ENCODE assay signal across 26 cellular contexts in the genomic region with DNA sequence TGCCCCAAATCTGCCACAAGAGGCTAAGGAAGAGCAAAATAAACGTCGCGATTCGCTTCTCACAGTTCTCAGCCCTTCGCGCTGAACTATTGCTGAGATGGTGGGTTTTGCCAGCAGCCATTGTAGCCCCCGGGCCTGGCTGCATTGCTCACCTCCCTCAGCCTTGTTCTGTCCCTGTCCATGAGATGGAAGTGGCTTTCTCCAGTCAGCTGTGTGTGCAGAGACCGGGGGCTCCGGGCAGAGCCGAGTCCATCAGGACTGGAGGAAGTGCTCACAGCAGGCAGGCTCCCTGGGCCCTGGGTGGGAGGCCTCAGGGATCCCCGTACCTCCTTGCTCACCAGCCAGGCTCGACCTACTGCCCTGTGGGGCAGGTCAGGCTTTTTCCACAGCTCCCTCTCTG.
"Had no signal": no experiment of that assay in that cellular context is flagged by ENCODE, and none has a peak within 500 bp of the region (broad histone marks: within the 10 kb centered on the region; RNA-seq: fewer than 3 reads in every experiment).

No MANE protein-coding gene starts in this region.

- H3K27me3 ChIP-seq: ascending aorta, brain microvascular endothelial cell, esophagus muscularis mucosa, foreskin keratinocyte, heart right ventricle, left lung, neutrophil, ovary, suprapubic skin, tibial artery had no signal

- H3K4me1 ChIP-seq: ascending aorta, esophagus muscularis mucosa, foreskin keratinocyte, left lung, lower lobe of right lung, psoas muscle, suprapubic skin, tibial artery had no signal

- DNase-seq: activated CD4-positive, alpha-beta T cell treated with anti-CD3 and anti-CD28 coated beads for 4 hours; activated CD4-positive, alpha-beta T cell treated with anti-CD3 and anti-CD28 coated beads, Interleukin-2, amount 50 U/mL, for 4 hours; activated CD8-positive, alpha-beta memory T cell treated with anti-CD3 and anti-CD28 coated beads for 24 hours; activated gamma-delta T cell; activated naive CD4-positive, alpha-beta T cell treated with anti-CD3 and anti-CD28 coated beads, Interleukin-2, amount 10 ng/mL, durations not matched to agents 7 days and 5 days; activated naive CD8-positive, alpha-beta T cell treated with anti-CD3 and anti-CD28 coated beads, Interleukin-2, amount 10 ng/mL, durations not matched to agents 7 days and 5 days; brain microvascular endothelial cell; caudate nucleus; cortex of kidney; foreskin keratinocyte; kidney glomerular epithelial cell; lower lobe of right lung; mesenchymal stem cell; ovary; psoas muscle; stimulated activated CD4-positive, alpha-beta T cell treated with anti-CD3 and anti-CD28 coated beads, Interleukin-15, amount 100 ng/mL, for 24 hours; stimulated activated CD4-positive, alpha-beta T cell treated with anti-CD3 and anti-CD28 coated beads, Interleukin-2, amount 100 ng/mL, for 24 hours; stimulated activated naive CD4-positive, alpha-beta T cell; tibial artery had no signal

- ATAC-seq: foreskin keratinocyte; left lung; lower lobe of right lung; natural killer cell treated with Interleukin-12 subunit alpha and Interleukin-12 subunit beta and Interleukin-15 and Interleukin-18, amount 100 ng/mL, for 72 hours had no signal

- H3K9me3 ChIP-seq: ascending aorta, esophagus muscularis mucosa, heart right ventricle, left lung, lower lobe of right lung, neutrophil, ovary, psoas muscle, suprapubic skin, tibial artery had no signal

- H3K27ac Mint-ChIP-seq: activated naive CD4-positive, alpha-beta T cell treated with anti-CD3 and anti-CD28 coated beads, Interleukin-2, amount 10 ng/mL, durations not matched to agents 7 days and 5 days; activated naive CD8-positive, alpha-beta T cell treated with anti-CD3 and anti-CD28 coated beads, Interleukin-2, amount 10 ng/mL, durations not matched to agents 7 days and 5 days; natural killer cell treated with Interleukin-12 subunit alpha and Interleukin-12 subunit beta and Interleukin-15 and Interleukin-18, amount 100 ng/mL, for 72 hours had no signal

- H3K27me3 Mint-ChIP-seq: activated naive CD4-positive, alpha-beta T cell treated with anti-CD3 and anti-CD28 coated beads, Interleukin-2, amount 10 ng/mL, durations not matched to agents 7 days and 5 days; activated naive CD8-positive, alpha-beta T cell treated with anti-CD3 and anti-CD28 coated beads, Interleukin-2, amount 10 ng/mL, durations not matched to agents 7 days and 5 days; natural killer cell treated with Interleukin-12 subunit alpha and Interleukin-12 subunit beta and Interleukin-15 and Interleukin-18, amount 100 ng/mL, for 72 hours had no signal

- H3K4me3 Mint-ChIP-seq: activated naive CD4-positive, alpha-beta T cell treated with anti-CD3 and anti-CD28 coated beads, Interleukin-2, amount 10 ng/mL, durations not matched to agents 7 days and 5 days; activated naive CD8-positive, alpha-beta T cell treated with anti-CD3 and anti-CD28 coated beads, Interleukin-2, amount 10 ng/mL, durations not matched to agents 7 days and 5 days; natural killer cell treated with Interleukin-12 subunit alpha and Interleukin-12 subunit beta and Interleukin-15 and Interleukin-18, amount 100 ng/mL, for 72 hours had no signal

- H3K27ac ChIP-seq: ascending aorta, brain microvascular endothelial cell, esophagus muscularis mucosa, foreskin keratinocyte, heart right ventricle, left lung, lower lobe of right lung, neutrophil, ovary, psoas muscle, suprapubic skin, tibial artery had no signal

- H3K36me3 ChIP-seq: brain microvascular endothelial cell, neutrophil, ovary had no signal

- H3K4me3 ChIP-seq: ascending aorta, esophagus muscularis mucosa, heart right ventricle, left lung, lower lobe of right lung, ovary, psoas muscle, suprapubic skin, tibial artery had no signal

- H3K36me3 Mint-ChIP-seq: activated naive CD4-positive, alpha-beta T cell treated with anti-CD3 and anti-CD28 coated beads, Interleukin-2, amount 10 ng/mL, durations not matched to agents 7 days and 5 days; activated naive CD8-positive, alpha-beta T cell treated with anti-CD3 and anti-CD28 coated beads, Interleukin-2, amount 10 ng/mL, durations not matched to agents 7 days and 5 days; natural killer cell treated with Interleukin-12 subunit alpha and Interleukin-12 subunit beta and Interleukin-15 and Interleukin-18, amount 100 ng/mL, for 72 hours had no signal

- H3K9me3 Mint-ChIP-seq: activated naive CD4-positive, alpha-beta T cell treated with anti-CD3 and anti-CD28 coated beads, Interleukin-2, amount 10 ng/mL, durations not matched to agents 7 days and 5 days; activated naive CD8-positive, alpha-beta T cell treated with anti-CD3 and anti-CD28 coated beads, Interleukin-2, amount 10 ng/mL, durations not matched to agents 7 days and 5 days; natural killer cell treated with Interleukin-12 subunit alpha and Interleukin-12 subunit beta and Interleukin-15 and Interleukin-18, amount 100 ng/mL, for 72 hours had no signal
